ENCODE assay signal across 13 cellular contexts in the genomic region with DNA sequence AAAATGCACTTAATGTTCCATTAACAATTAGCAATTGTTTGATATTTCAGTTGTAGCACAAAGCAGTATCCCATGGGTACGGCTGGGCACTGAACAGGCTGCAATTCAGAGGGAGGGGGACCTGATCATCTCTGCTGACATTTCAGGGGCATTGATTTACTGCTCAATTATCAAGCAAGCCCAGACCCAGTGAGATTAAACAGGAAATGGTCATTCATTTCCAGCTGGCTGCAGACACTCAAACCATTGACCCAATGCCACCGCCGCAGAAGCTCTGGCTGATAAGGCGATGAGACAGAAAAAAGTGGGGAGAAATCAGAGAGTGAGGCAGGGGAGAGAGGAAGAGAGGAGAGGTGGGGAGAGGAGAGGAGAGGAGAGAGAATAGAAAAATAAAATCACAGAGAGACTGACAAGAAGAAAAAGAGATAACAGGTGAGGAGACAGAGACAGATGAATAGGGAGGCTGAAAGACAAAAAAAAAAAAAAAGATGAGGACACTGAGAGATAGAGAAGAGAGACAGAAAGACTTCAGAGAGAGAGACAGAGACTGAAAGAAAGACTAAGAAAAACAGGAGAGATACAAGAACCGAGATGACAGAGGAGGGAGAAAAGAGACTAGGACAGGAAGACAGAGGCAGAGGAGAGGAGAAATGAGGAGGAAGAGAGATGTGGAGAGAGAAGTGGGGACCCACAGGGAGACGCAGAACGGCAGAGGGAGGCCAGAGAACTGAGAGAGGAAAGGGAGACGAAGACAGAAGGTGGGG. TPM values are rescaled to one million over a fixed set of nuclear protein-coding genes. Genes with fewer than 3 reads are reported as not detected.
DNase-seq lines count a peak whose midpoint lies in the region; ATAC-seq and TF ChIP-seq lines count a peak whose summit lies in the region.
"Had no signal": no experiment of that assay in that cellular context is flagged by ENCODE, and none has a peak within 500 bp of the region (broad histone marks: within the 10 kb centered on the region; RNA-seq: fewer than 3 reads in every experiment).

No MANE protein-coding gene starts in this region.

- H3K36me3 ChIP-seq in esophagus muscularis mucosa, result no peaks in the 10 kb centered on the region
- H3K36me3 ChIP-seq: ascending aorta had no signal

- intact Hi-C loops in esophagus muscularis mucosa (cut with DNase I), result no loop called here

- H3K27me3 ChIP-seq in esophagus muscularis mucosa, result peaks cover 0 to 47% (median 5%) of the 10 kb centered on the region in 4 donors
- H3K27me3 ChIP-seq: ascending aorta had no signal

- H3K27ac ChIP-seq in esophagus muscularis mucosa (replicated peaks in 1 of 4), result no peak overlapping the region
- H3K27ac ChIP-seq: ascending aorta had no signal

- peak overlapping the region; percentile 70 for H3K4me3 Mint-ChIP-seq in osteocyte (ENCODE audit: unreplicated experiment)

- WGBS in esophagus muscularis mucosa, result 37% methylated on average over 8 of the region's 8 CpGs

- TF ChIP-seq CTCF in esophagus muscularis mucosa (IDR thresholded peaks at IDR 0.05), result no peak
- no peak for TF ChIP-seq CTCF in osteocyte (IDR thresholded peaks at IDR 0.05)

- no peaks in the 10 kb centered on the region for H3K9me3 ChIP-seq in esophagus muscularis mucosa
- H3K9me3 ChIP-seq: ascending aorta had no signal

- no peak for ATAC-seq in GM21529 (IDR thresholded peaks at IDR 0.05; ENCODE audit: unreplicated experiment)

- peaks cover 8 to 16% (median 13%) of the 10 kb centered on the region in 4 donors for H3K4me1 ChIP-seq in esophagus muscularis mucosa

- peaks cover 43% of the 10 kb centered on the region for H3K27me3 Mint-ChIP-seq in osteocyte (ENCODE audit: unreplicated experiment)

- H3K4me3 ChIP-seq in esophagus muscularis mucosa, result peak overlapping the region in 3 of 4 donors; percentile 40 to 47 (median 40)

- TF ChIP-seq POLR2A in esophagus muscularis mucosa (IDR thresholded peaks at IDR 0.05; ENCODE audit: low read depth), result no peak

- H3K36me3 Mint-ChIP-seq in osteocyte (ENCODE audit: unreplicated experiment), result no peaks in the 10 kb centered on the region

- H3K4me1 Mint-ChIP-seq in osteocyte (ENCODE audit: unreplicated experiment), result peaks cover 7% of the 10 kb centered on the region

- H3K27ac Mint-ChIP-seq in osteocyte (ENCODE audit: unreplicated experiment), result no peak overlapping the region

- DNase-seq in NCI-H1417 (lab: John Stamatoyannopoulos, UW), result peak in 2 of 3 experiments; percentile 38 to 87
- DNase-seq in NCI-H1417 treated with DMSO at 0.1 percent for 48 hours (lab: John Stamatoyannopoulos, UW), result no peak
- DNase-seq in OCI-M1 (lab: John Stamatoyannopoulos, UW), result peak; percentile 71
- DNase-seq in esophagus muscularis mucosa (ENCODE audit: extremely low spot score), result no peak
- DNase-seq in osteocyte (ENCODE audit: extremely low spot score, unreplicated experiment), result no peak
- no peak for DNase-seq in NCI-H526 treated with DMSO at 0.1 percent for 48 hours (lab: John Stamatoyannopoulos, UW)
- DNase-seq in NCI-H1436 treated with DMSO at 0.1 percent for 48 hours (lab: John Stamatoyannopoulos, UW), result no peak
- DNase-seq: 8988T; NCI-H1092 treated with DMSO at 0.1 percent for 48 hours; stimulated activated CD4-positive, alpha-beta T cell treated with anti-CD3 and anti-CD28 coated beads, Interleukin-2, amount 100 ng/mL, for 48 hours had no signal

- no peaks in the 10 kb centered on the region for H3K9me3 Mint-ChIP-seq in osteocyte (ENCODE audit: unreplicated experiment)

- TF ChIP-seq EP300 in esophagus muscularis mucosa (IDR thresholded peaks at IDR 0.05), result no peak

RNA-seq across cellular contexts. Expression of a gene that starts 1.0 kb away (rescaled TPM):
- under 1 TPM in 3 of 4 donors, not detected in 1; 0.17 to 0.40 (median 0.32) TPM for total RNA-seq in esophagus muscularis mucosa
- not detected in 2 replicates for total RNA-seq in osteocyte
- total RNA-seq: ascending aorta, subcutaneous adipose tissue had no signal

Comparison
In these comparisons a context has a peak if more than half of its experiments do, and no peak if none do; other contexts are left out.
1. DNase-seq: peak in NCI-H1417 (2 of 3) and OCI-M1 (single experiment); none in NCI-H1417 treated with DMSO at 0.1 percent for 48 hours (single experiment), esophagus muscularis mucosa (single experiment), osteocyte (single experiment), NCI-H526 treated with DMSO at 0.1 percent for 48 hours (single experiment) and NCI-H1436 treated with DMSO at 0.1 percent for 48 hours (single experiment).